ENCODE assay signal across 1 cellular context in the genomic region with DNA sequence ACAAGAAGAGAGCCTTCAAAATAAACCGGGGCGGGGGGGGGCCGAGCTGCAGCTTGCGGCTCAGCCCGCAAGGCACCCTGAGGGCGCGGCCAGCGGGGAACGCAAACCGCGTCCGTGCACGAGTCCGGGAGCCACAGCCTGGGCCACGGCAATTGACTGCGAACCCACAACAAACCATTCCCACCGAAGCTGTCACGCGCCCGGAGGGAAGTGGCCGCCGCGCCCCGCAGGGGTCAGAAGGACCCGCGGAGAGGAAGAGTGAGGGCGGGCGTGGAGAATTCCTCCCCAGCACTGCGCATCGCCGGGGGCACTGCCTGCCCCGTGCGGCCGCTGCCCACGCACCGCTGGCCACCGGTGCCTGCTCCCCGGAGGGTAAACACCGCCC.
A peak's percentile ranks its signal among the peaks of the same experiment; 100 is the strongest.
TF ChIP-seq lines count a peak whose summit lies in the region.

No MANE protein-coding gene starts in this region.

TF ChIP-seq in HEK293, 187 proteins besides CTCF, POLR2A, EP300 and RAD21 (continued from another document and continues in another):
- TF ChIP-seq, protein P1, sequence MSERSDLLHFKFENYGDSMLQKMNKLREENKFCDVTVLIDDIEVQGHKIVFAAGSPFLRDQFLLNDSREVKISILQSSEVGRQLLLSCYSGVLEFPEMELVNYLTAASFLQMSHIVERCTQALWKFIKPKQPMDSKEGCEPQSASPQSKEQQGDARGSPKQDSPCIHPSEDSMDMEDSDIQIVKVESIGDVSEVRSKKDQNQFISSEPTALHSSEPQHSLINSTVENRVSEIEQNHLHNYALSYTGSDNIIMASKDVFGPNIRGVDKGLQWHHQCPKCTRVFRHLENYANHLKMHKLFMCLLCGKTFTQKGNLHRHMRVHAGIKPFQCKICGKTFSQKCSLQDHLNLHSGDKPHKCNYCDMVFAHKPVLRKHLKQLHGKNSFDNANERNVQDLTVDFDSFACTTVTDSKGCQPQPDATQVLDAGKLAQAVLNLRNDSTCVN (tag by site-specific recombination; optimal IDR thresholded peaks at IDR 0.05): peak; percentile 82
- no peak for TF ChIP-seq GLI2 (tag by site-specific recombination; IDR thresholded peaks at IDR 0.05; ENCODE audit: borderline replicate concordance, low read depth)
- no peak for TF ChIP-seq ZNF776 (tag by site-specific recombination; IDR thresholded peaks at IDR 0.05; ENCODE audit: borderline replicate concordance)
- no peak for TF ChIP-seq ZNF660 (tag by site-specific recombination; IDR thresholded peaks at IDR 0.05)
- no peak for TF ChIP-seq ZNF555 (tag by site-specific recombination; conservative IDR thresholded peaks at IDR 0.05)
- TF ChIP-seq ZNF664 (tag by site-specific recombination; IDR thresholded peaks at IDR 0.05): no peak
- TF ChIP-seq, protein P2, sequence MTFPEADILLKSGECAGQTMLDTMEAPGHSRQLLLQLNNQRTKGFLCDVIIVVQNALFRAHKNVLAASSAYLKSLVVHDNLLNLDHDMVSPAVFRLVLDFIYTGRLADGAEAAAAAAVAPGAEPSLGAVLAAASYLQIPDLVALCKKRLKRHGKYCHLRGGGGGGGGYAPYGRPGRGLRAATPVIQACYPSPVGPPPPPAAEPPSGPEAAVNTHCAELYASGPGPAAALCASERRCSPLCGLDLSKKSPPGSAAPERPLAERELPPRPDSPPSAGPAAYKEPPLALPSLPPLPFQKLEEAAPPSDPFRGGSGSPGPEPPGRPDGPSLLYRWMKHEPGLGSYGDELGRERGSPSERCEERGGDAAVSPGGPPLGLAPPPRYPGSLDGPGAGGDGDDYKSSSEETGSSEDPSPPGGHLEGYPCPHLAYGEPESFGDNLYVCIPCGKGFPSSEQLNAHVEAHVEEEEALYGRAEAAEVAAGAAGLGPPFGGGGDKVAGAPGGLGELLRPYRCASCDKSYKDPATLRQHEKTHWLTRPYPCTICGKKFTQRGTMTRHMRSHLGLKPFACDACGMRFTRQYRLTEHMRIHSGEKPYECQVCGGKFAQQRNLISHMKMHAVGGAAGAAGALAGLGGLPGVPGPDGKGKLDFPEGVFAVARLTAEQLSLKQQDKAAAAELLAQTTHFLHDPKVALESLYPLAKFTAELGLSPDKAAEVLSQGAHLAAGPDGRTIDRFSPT (tag by site-specific recombination; IDR thresholded peaks at IDR 0.05): no peak; the same call in 1 of the 2 replicates
- TF ChIP-seq ZNF777 (tag by site-specific recombination; IDR thresholded peaks at IDR 0.05; ENCODE audit: borderline replicate concordance): peak; percentile 76; the same call in 1 of the 2 replicates
- no peak for TF ChIP-seq ZNF169 (tag by site-specific recombination; IDR thresholded peaks at IDR 0.05)
- no peak; the same call in 1 of the 2 replicates for TF ChIP-seq ZNF391 (tag by site-specific recombination; IDR thresholded peaks at IDR 0.05; ENCODE audit: borderline replicate concordance, low read depth)
- TF ChIP-seq ZNF670 (tag by site-specific recombination; IDR thresholded peaks at IDR 0.05; ENCODE audit: low read depth): no peak
- TF ChIP-seq ZNF791 (tag by site-specific recombination; IDR thresholded peaks at IDR 0.05): no peak
- TF ChIP-seq, protein P3, sequence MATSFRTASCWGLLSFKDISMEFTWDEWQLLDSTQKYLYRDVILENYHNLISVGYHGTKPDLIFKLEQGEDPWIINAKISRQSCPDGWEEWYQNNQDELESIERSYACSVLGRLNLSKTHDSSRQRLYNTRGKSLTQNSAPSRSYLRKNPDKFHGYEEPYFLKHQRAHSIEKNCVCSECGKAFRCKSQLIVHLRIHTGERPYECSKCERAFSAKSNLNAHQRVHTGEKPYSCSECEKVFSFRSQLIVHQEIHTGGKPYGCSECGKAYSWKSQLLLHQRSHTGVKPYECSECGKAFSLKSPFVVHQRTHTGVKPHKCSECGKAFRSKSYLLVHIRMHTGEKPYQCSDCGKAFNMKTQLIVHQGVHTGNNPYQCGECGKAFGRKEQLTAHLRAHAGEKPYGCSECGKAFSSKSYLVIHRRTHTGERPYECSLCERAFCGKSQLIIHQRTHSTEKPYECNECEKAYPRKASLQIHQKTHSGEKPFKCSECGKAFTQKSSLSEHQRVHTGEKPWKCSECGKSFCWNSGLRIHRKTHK (tag by site-specific recombination; IDR thresholded peaks at IDR 0.05): no peak
- no peak for TF ChIP-seq ZNF174 (tag by site-specific recombination; IDR thresholded peaks at IDR 0.05)
- no peak for TF ChIP-seq ZNF341 (tag by site-specific recombination; IDR thresholded peaks at IDR 0.05; ENCODE audit: low read depth)
- no peak for TF ChIP-seq ZNF514 (tag by site-specific recombination; IDR thresholded peaks at IDR 0.05)
- TF ChIP-seq, protein P4, sequence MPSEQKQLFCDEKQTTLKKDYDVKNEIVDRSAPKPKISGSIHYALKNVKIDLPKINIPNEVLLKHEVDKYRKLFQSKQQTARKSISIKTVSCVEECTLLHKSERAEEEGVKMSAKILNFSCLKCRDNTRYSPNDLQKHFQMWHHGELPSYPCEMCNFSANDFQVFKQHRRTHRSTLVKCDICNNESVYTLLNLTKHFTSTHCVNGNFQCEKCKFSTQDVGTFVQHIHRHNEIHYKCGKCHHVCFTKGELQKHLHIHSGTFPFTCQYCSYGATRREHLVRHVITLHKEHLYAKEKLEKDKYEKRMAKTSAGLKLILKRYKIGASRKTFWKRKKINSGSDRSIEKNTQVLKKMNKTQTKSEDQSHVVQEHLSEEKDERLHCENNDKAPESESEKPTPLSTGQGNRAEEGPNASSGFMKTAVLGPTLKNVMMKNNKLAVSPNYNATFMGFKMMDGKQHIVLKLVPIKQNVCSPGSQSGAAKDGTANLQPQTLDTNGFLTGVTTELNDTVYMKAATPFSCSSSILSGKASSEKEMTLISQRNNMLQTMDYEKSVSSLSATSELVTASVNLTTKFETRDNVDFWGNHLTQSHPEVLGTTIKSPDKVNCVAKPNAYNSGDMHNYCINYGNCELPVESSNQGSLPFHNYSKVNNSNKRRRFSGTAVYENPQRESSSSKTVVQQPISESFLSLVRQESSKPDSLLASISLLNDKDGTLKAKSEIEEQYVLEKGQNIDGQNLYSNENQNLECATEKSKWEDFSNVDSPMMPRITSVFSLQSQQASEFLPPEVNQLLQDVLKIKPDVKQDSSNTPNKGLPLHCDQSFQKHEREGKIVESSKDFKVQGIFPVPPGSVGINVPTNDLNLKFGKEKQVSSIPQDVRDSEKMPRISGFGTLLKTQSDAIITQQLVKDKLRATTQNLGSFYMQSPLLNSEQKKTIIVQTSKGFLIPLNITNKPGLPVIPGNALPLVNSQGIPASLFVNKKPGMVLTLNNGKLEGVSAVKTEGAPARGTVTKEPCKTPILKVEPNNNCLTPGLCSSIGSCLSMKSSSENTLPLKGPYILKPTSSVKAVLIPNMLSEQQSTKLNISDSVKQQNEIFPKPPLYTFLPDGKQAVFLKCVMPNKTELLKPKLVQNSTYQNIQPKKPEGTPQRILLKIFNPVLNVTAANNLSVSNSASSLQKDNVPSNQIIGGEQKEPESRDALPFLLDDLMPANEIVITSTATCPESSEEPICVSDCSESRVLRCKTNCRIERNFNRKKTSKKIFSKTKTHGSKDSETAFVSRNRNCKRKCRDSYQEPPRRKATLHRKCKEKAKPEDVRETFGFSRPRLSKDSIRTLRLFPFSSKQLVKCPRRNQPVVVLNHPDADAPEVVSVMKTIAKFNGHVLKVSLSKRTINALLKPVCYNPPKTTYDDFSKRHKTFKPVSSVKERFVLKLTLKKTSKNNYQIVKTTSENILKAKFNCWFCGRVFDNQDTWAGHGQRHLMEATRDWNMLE (tag by site-specific recombination; conservative IDR thresholded peaks at IDR 0.05; ENCODE audit: low read depth): no peak
- no peak for TF ChIP-seq ZNF843 (tag by site-specific recombination; IDR thresholded peaks at IDR 0.05)
- peak; percentile 43; the same call in 1 of the 2 replicates for TF ChIP-seq KLF1 (tag by site-specific recombination; IDR thresholded peaks at IDR 0.05)
- TF ChIP-seq, protein P5, sequence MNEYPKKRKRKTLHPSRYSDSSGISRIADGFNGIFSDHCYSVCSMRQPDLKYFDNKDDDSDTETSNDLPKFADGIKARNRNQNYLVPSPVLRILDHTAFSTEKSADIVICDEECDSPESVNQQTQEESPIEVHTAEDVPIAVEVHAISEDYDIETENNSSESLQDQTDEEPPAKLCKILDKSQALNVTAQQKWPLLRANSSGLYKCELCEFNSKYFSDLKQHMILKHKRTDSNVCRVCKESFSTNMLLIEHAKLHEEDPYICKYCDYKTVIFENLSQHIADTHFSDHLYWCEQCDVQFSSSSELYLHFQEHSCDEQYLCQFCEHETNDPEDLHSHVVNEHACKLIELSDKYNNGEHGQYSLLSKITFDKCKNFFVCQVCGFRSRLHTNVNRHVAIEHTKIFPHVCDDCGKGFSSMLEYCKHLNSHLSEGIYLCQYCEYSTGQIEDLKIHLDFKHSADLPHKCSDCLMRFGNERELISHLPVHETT (tag by site-specific recombination; IDR thresholded peaks at IDR 0.05): no peak
- TF ChIP-seq ZNF677 (tag by site-specific recombination; IDR thresholded peaks at IDR 0.05): no peak
- TF ChIP-seq, protein P6, sequence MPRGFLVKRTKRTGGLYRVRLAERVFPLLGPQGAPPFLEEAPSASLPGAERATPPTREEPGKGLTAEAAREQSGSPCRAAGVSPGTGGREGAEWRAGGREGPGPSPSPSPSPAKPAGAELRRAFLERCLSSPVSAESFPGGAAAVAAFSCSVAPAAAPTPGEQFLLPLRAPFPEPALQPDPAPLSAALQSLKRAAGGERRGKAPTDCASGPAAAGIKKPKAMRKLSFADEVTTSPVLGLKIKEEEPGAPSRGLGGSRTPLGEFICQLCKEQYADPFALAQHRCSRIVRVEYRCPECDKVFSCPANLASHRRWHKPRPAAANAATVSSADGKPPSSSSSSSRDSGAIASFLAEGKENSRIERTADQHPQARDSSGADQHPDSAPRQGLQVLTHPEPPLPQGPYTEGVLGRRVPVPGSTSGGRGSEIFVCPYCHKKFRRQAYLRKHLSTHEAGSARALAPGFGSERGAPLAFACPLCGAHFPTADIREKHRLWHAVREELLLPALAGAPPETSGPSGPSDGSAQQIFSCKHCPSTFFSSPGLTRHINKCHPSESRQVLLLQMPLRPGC (tag by site-specific recombination; IDR thresholded peaks at IDR 0.05): no peak
- TF ChIP-seq ZNF76 (tag by site-specific recombination; IDR thresholded peaks at IDR 0.05; ENCODE audit: borderline replicate concordance, low read depth): no peak
- TF ChIP-seq, protein P7, sequence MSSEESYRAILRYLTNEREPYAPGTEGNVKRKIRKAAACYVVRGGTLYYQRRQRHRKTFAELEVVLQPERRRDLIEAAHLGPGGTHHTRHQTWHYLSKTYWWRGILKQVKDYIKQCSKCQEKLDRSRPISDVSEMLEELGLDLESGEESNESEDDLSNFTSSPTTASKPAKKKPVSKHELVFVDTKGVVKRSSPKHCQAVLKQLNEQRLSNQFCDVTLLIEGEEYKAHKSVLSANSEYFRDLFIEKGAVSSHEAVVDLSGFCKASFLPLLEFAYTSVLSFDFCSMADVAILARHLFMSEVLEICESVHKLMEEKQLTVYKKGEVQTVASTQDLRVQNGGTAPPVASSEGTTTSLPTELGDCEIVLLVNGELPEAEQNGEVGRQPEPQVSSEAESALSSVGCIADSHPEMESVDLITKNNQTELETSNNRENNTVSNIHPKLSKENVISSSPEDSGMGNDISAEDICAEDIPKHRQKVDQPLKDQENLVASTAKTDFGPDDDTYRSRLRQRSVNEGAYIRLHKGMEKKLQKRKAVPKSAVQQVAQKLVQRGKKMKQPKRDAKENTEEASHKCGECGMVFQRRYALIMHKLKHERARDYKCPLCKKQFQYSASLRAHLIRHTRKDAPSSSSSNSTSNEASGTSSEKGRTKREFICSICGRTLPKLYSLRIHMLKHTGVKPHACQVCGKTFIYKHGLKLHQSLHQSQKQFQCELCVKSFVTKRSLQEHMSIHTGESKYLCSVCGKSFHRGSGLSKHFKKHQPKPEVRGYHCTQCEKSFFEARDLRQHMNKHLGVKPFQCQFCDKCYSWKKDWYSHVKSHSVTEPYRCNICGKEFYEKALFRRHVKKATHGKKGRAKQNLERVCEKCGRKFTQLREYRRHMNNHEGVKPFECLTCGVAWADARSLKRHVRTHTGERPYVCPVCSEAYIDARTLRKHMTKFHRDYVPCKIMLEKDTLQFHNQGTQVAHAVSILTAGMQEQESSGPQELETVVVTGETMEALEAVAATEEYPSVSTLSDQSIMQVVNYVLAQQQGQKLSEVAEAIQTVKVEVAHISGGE (tag by site-specific recombination; conservative IDR thresholded peaks at IDR 0.05; ENCODE audit: low read depth): no peak
- no peak for TF ChIP-seq ZNF24 (tag by site-specific recombination; IDR thresholded peaks at IDR 0.05)
- no peak for TF ChIP-seq ZNF157 (tag by site-specific recombination; IDR thresholded peaks at IDR 0.05)
- no peak for TF ChIP-seq YY2 (tag by site-specific recombination; IDR thresholded peaks at IDR 0.05)
- no peak for TF ChIP-seq ZSCAN16 (tag by site-specific recombination; IDR thresholded peaks at IDR 0.05)
- TF ChIP-seq OVOL3 (tag by site-specific recombination; IDR thresholded peaks at IDR 0.05): no peak
- no peak for TF ChIP-seq RBAK (tag by site-specific recombination; IDR thresholded peaks at IDR 0.05)
- TF ChIP-seq ZNF701 (tag by site-specific recombination; IDR thresholded peaks at IDR 0.05): no peak
- no peak for TF ChIP-seq ZFP41 (tag by site-specific recombination; IDR thresholded peaks at IDR 0.05; ENCODE audit: borderline replicate concordance)
- TF ChIP-seq, protein P8, sequence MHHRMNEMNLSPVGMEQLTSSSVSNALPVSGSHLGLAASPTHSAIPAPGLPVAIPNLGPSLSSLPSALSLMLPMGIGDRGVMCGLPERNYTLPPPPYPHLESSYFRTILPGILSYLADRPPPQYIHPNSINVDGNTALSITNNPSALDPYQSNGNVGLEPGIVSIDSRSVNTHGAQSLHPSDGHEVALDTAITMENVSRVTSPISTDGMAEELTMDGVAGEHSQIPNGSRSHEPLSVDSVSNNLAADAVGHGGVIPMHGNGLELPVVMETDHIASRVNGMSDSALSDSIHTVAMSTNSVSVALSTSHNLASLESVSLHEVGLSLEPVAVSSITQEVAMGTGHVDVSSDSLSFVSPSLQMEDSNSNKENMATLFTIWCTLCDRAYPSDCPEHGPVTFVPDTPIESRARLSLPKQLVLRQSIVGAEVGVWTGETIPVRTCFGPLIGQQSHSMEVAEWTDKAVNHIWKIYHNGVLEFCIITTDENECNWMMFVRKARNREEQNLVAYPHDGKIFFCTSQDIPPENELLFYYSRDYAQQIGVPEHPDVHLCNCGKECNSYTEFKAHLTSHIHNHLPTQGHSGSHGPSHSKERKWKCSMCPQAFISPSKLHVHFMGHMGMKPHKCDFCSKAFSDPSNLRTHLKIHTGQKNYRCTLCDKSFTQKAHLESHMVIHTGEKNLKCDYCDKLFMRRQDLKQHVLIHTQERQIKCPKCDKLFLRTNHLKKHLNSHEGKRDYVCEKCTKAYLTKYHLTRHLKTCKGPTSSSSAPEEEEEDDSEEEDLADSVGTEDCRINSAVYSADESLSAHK (tag by site-specific recombination; IDR thresholded peaks at IDR 0.05): no peak
- no peak for TF ChIP-seq ZNF600 (tag by site-specific recombination; IDR thresholded peaks at IDR 0.05)
- TF ChIP-seq, protein P9, sequence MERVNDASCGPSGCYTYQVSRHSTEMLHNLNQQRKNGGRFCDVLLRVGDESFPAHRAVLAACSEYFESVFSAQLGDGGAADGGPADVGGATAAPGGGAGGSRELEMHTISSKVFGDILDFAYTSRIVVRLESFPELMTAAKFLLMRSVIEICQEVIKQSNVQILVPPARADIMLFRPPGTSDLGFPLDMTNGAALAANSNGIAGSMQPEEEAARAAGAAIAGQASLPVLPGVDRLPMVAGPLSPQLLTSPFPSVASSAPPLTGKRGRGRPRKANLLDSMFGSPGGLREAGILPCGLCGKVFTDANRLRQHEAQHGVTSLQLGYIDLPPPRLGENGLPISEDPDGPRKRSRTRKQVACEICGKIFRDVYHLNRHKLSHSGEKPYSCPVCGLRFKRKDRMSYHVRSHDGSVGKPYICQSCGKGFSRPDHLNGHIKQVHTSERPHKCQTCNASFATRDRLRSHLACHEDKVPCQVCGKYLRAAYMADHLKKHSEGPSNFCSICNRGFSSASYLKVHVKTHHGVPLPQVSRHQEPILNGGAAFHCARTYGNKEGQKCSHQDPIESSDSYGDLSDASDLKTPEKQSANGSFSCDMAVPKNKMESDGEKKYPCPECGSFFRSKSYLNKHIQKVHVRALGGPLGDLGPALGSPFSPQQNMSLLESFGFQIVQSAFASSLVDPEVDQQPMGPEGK (tag by site-specific recombination; IDR thresholded peaks at IDR 0.05): no peak; the same call in 1 of the 2 replicates
